ENCODE assay signal across 13 cellular contexts in genomic region chr7:41051525-41051924, GRCh38.
"Had no signal": no experiment of that assay in that cellular context is flagged by ENCODE, and none has a peak within 500 bp of the region (broad histone marks: within the 10 kb centered on the region; RNA-seq: fewer than 3 reads in every experiment).

No MANE protein-coding gene starts in this region.

- H3K4me1 ChIP-seq: colonic mucosa had no signal

- H3K36me3 ChIP-seq: colonic mucosa, esophagus muscularis mucosa had no signal

- ATAC-seq: activated CD8-positive, alpha-beta memory T cell treated with anti-CD3 and anti-CD28 coated beads, Interleukin-2, amount 10 ng/mL, durations not matched to agents 7 days and 5 days; natural killer cell treated with Interleukin-12 subunit alpha and Interleukin-12 subunit beta and Interleukin-15 and Interleukin-18, amount 100 ng/mL, for 72 hours had no signal

- H3K27me3 ChIP-seq: colonic mucosa, esophagus muscularis mucosa had no signal

- H3K4me3 ChIP-seq: colonic mucosa, esophagus muscularis mucosa had no signal

- H3K27ac ChIP-seq: colonic mucosa, esophagus muscularis mucosa, VCaP had no signal

- H3K9me3 ChIP-seq: colonic mucosa, esophagus muscularis mucosa had no signal

- DNase-seq: activated CD4-positive, alpha-beta T cell treated with anti-CD3 and anti-CD28 coated beads for 1 hour; activated CD4-positive, alpha-beta T cell treated with anti-CD3 and anti-CD28 coated beads, Interleukin-2, amount 50 U/mL, for 4 hours; activated CD8-positive, alpha-beta memory T cell treated with anti-CD3 and anti-CD28 coated beads, Interleukin-2, amount 10 ng/mL, durations not matched to agents 7 days and 5 days; activated naive CD4-positive, alpha-beta T cell treated with anti-CD3 and anti-CD28 coated beads, Interleukin-2, amount 10 ng/mL, durations not matched to agents 7 days and 5 days; activated T-cell treated with anti-CD3 and anti-CD28 coated beads, Interleukin-2, amount 50 U/mL, for 1 hour; colonic mucosa; glutamatergic neuron; stimulated activated CD4-positive, alpha-beta T cell treated with anti-CD3 and anti-CD28 coated beads, Interleukin-15, amount 100 ng/mL, for 24 hours; stimulated activated CD4-positive, alpha-beta T cell treated with anti-CD3 and anti-CD28 coated beads, Interleukin-4, amount 100 ng/mL, for 24 hours; stimulated activated naive CD4-positive, alpha-beta T cell treated with Interleukin-2 at 50 U/mL for 16 hours had no signal
